Comparison of ENCODE assay signal across 32 cellular contexts in genomic region chr2:223632826-223633225, GRCh38. TPM values are rescaled to one million over a fixed set of nuclear protein-coding genes. Genes with fewer than 3 reads are reported as not detected.
A peak's percentile ranks its signal among the peaks of the same experiment; 100 is the strongest.
DNase-seq lines count a peak whose midpoint lies in the region; ATAC-seq, FAIRE-seq and TF ChIP-seq lines count a peak whose summit lies in the region.
"Had no signal": no experiment of that assay in that cellular context is flagged by ENCODE, and none has a peak within 500 bp of the region (broad histone marks: within the 10 kb centered on the region; RNA-seq: fewer than 3 reads in every experiment).

No MANE protein-coding gene starts in this region.

- H3K79me2 ChIP-seq in HepG2 (ENCODE audit: insufficient read depth, low read length) = no peaks in the 10 kb centered on the region

- POLR2A ChIA-PET in HepG2 (lab: Yijun Ruan, JAX) = no interaction called here

- no peak overlapping the region for H2AFZ ChIP-seq in HepG2 (ENCODE audit: low read length)

- H3K4me2 ChIP-seq in HepG2 (ENCODE audit: low read depth, low read length) = no peak overlapping the region
- H3K4me2 ChIP-seq: A549; BLaER1; BLaER1 treated with 17β-estradiol and CSF1 and Interleukin-3, amounts not matched to agents 10 nM and 100 nM had no signal

- H3K27ac ChIP-seq in HepG2 (ENCODE audit: extremely low read length, insufficient read depth, low read length) (no peak overlapping the region), right lobe of liver (no peak overlapping the region)
- H3K27ac ChIP-seq: 22Rv1; A549; BLaER1; BLaER1 treated with 17β-estradiol and CSF1 and Interleukin-3, amounts not matched to agents 10 nM and 100 nM; C4-2B had no signal

- CTCF ChIA-PET in HepG2 (lab: Yijun Ruan, JAX; ENCODE audit: low intra/inter-chr PET ratio, low total read pairs) = no interaction called here

- FAIRE-seq in HepG2 (lab: Jason Lieb, UNC) = no peak
- FAIRE-seq: A204.1, A549, D721Med had no signal

- in situ Hi-C loops in HepG2 (cut with HindIII; ENCODE audit: extremely low pct_ligation_motif_present, low pct_unique_long_range_greater_than_20kb) = no loop called here

- H3K27me3 ChIP-seq in HepG2 (ENCODE audit: control insufficient read depth in 1 of 2, insufficient read depth in 2 of 2, low read length in 2 of 2) (no peaks in the 10 kb centered on the region), right lobe of liver (no peaks in the 10 kb centered on the region)
- H3K27me3 ChIP-seq: BE2C; BLaER1; BLaER1 treated with 17β-estradiol and CSF1 and Interleukin-3, amounts not matched to agents 10 nM and 100 nM had no signal

- no peak for TF ChIP-seq POLR2A in HepG2 (IDR thresholded peaks at IDR 0.05; ENCODE audit: insufficient read depth in 1 of 2, low read depth in 2 of 2, low read length in 2 of 2)
- no peak for TF ChIP-seq POLR2A in right lobe of liver (IDR thresholded peaks at IDR 0.05)

- H3K9me3 ChIP-seq in HepG2 (ENCODE audit: low read length) (no peaks in the 10 kb centered on the region), right lobe of liver (no peaks in the 10 kb centered on the region)
- H3K9me3 ChIP-seq: A549, BE2C, Caco-2 had no signal

- no peaks in the 10 kb centered on the region for H4K20me1 ChIP-seq in HepG2 (ENCODE audit: insufficient read depth, low read length)
- H4K20me1 ChIP-seq: BLaER1; BLaER1 treated with 17β-estradiol and CSF1 and Interleukin-3, amounts not matched to agents 10 nM and 100 nM had no signal

- BruUV-seq in HepG2 (replicated peaks; lab: Mats Ljungman, UMichigan) = no TSS peak

- H3K9ac ChIP-seq in HepG2 (ENCODE audit: insufficient read depth, low read depth, low read length) = no peak overlapping the region
- H3K9ac ChIP-seq: BLaER1; BLaER1 treated with 17β-estradiol and CSF1 and Interleukin-3, amounts not matched to agents 10 nM and 100 nM had no signal

- TF ChIP-seq RAD21 in HepG2 (CRISPR knock-in tag; IDR thresholded peaks at IDR 0.05) = no peak

- peak; percentile 30 for DNase-seq in NCI-H82 (lab: John Stamatoyannopoulos, UW)
- no peak for DNase-seq in NCI-H82 treated with DMSO at 0.1 percent for 48 hours (lab: John Stamatoyannopoulos, UW; ENCODE audit: unreplicated experiment)
- DNase-seq in HepG2 (ENCODE audit: low spot score) = peak; percentile 56
- no peak for DNase-seq in right lobe of liver
- DNase-seq: 8988T; ACHN; AML-193; BE2C; C1 segment of cervical spinal cord; Caco-2; Calu3; CD4-positive, alpha-beta memory T cell; CD4-positive, alpha-beta T cell; CD4-positive, CD25-positive, alpha-beta regulatory T cell; CD8-positive, alpha-beta memory T cell; CD8-positive, alpha-beta T cell; COR-L47; DMS 273 treated with DMSO at 0.1 percent for 48 hours; DMS153; DMS53; DMS79; DMS79 treated with DMSO at 0.1 percent for 48 hours; DND-41; EL had no signal

- WGBS in HepG2 (ENCODE audit: low lambda C conversion rate) = 0% methylated on average over 2 of the region's 2 CpGs
- WGBS in right lobe of liver (ENCODE audit: insufficient coverage, low coverage, low lambda C conversion rate, missing lambda C conversion rate) = 0% methylated on average over 2 of the region's 2 CpGs

- no peak for TF ChIP-seq CTCF in HepG2 (CRISPR knock-in tag; IDR thresholded peaks at IDR 0.05)
- TF ChIP-seq CTCF in right lobe of liver (IDR thresholded peaks at IDR 0.05) = no peak

- ATAC-seq in HepG2 (peak; percentile 88), right lobe of liver (no peak)
- ATAC-seq: A549; CD8-positive, alpha-beta T cell had no signal

- H3K36me3 ChIP-seq in HepG2 (replicated peaks in 1 of 2; ENCODE audit: control insufficient read depth in 1 of 2, insufficient read depth in 2 of 2, low read length in 2 of 2) = no peaks in the 10 kb centered on the region
- no peaks in the 10 kb centered on the region for H3K36me3 ChIP-seq in right lobe of liver
- H3K36me3 ChIP-seq: BE2C; BLaER1; BLaER1 treated with 17β-estradiol and CSF1 and Interleukin-3, amounts not matched to agents 10 nM and 100 nM had no signal

- intact Hi-C loops in HepG2 (cut with micrococcal nuclease; ENCODE audit: unreplicated experiment) (no loop called here), right lobe of liver (cut with DNase I) (no loop called here)

- TF ChIP-seq EP300 in HepG2 (IDR thresholded peaks at IDR 0.05; ENCODE audit: low read depth in 2 of 2, low read length in 2 of 2) = no peak
- TF ChIP-seq EP300 in HepG2 (CRISPR knock-in tag; IDR thresholded peaks at IDR 0.05; ENCODE audit: borderline replicate concordance) = no peak

- H3K4me1 ChIP-seq in HepG2 (ENCODE audit: insufficient read depth, low read length) = peaks cover 6% of the 10 kb centered on the region; the same call in 1 of the 2 replicates
- H3K4me1 ChIP-seq in right lobe of liver = no peaks in the 10 kb centered on the region
- H3K4me1 ChIP-seq: A549, BE2C, Caco-2 had no signal

- no peak overlapping the region for H3K4me3 ChIP-seq in HepG2 (replicated peaks in 1 of 3; ENCODE audit: insufficient read depth in 1 of 3, low read depth in 2 of 3, low read length in 3 of 3)
- no peak overlapping the region for H3K4me3 ChIP-seq in right lobe of liver
- H3K4me3 ChIP-seq: A549; BLaER1; BLaER1 treated with 17β-estradiol and CSF1 and Interleukin-3, amounts not matched to agents 10 nM and 100 nM had no signal

TF ChIP-seq in HepG2, 621 proteins besides CTCF, POLR2A, EP300 and RAD21 (continues in another document):
- TF ChIP-seq SRSF4 (IDR thresholded peaks at IDR 0.05; ENCODE audit: low read depth, low read length, poor library complexity, severe bottlenecking) = no peak
- TF ChIP-seq STAG1 (CRISPR knock-in tag; IDR thresholded peaks at IDR 0.05) = no peak
- no peak for TF ChIP-seq ARID3A (IDR thresholded peaks at IDR 0.05; ENCODE audit: low read depth, low read length)
- peak; percentile 98 for TF ChIP-seq SKI (IDR thresholded peaks at IDR 0.05; ENCODE audit: partially characterized antibody)
- TF ChIP-seq THAP9 (CRISPR knock-in tag; IDR thresholded peaks at IDR 0.05; ENCODE audit: borderline replicate concordance) = no peak

RNA-seq across cellular contexts. Expression of gene SCG2, which starts 30.7 kb away (rescaled TPM):
- not detected in 2 replicates for total RNA-seq in HepG2 (2016; rRNA removed; fragmentation: Illumina TruSeq; extraction: Trizol)
- not detected in 2 replicates for total RNA-seq in HepG2 (2016; cell fraction: cytosol; rRNA removed; fragmentation: Illumina TruSeq; extraction: Trizol; ENCODE audit: low read depth)
- not detected in 2 replicates for total RNA-seq in HepG2 (2016; cell fraction: insoluble cytoplasmic fraction; rRNA removed; fragmentation: Illumina TruSeq; extraction: Trizol)
- total RNA-seq in HepG2 (2016; cell fraction: membrane; rRNA removed; fragmentation: Illumina TruSeq; extraction: Trizol) = not detected in 2 replicates
- total RNA-seq in HepG2 (2016; cell fraction: nucleus; rRNA removed; fragmentation: Illumina TruSeq; extraction: Trizol) = not detected in 2 replicates
- polyA plus RNA-seq in HepG2 (2011; rRNA removed) = not detected in 2 replicates
- polyA plus RNA-seq in HepG2 (2011; cell fraction: cytosol; rRNA removed) = not detected in 2 replicates
- polyA plus RNA-seq in HepG2 (2011; cell fraction: nucleus; rRNA removed) = not detected in 2 replicates
- not detected in 2 replicates for polyA plus RNA-seq in HepG2 (2012)
- not detected in 2 replicates for polyA plus RNA-seq in HepG2 (2016; cell fraction: cytosol; fragmentation: Illumina TruSeq; extraction: Trizol; ENCODE audit: low read depth)
- polyA plus RNA-seq in HepG2 (2016; cell fraction: insoluble cytoplasmic fraction; fragmentation: Illumina TruSeq; extraction: Trizol; ENCODE audit: low read depth) = not detected in 2 replicates
- polyA plus RNA-seq in HepG2 (2016; cell fraction: membrane; fragmentation: Illumina TruSeq; extraction: Trizol; ENCODE audit: low read depth) = not detected in 2 replicates
- 0.23 TPM in 1 of 2 replicates, not detected in the other for polyA plus RNA-seq in HepG2 (2016; cell fraction: nucleus; fragmentation: Illumina TruSeq; extraction: Trizol; ENCODE audit: insufficient read depth, low read depth)
- polyA minus RNA-seq in HepG2 (2011; rRNA and poly(A)+ RNA removed; ENCODE audit: low replicate concordance) = not detected in 2 replicates
- not detected in 2 replicates for polyA minus RNA-seq in HepG2 (2011; cell fraction: cytosol; rRNA and poly(A)+ RNA removed)
- polyA minus RNA-seq in HepG2 (2011; cell fraction: nucleus; rRNA and poly(A)+ RNA removed) = not detected in 2 replicates
- total RNA-seq in right lobe of liver = not detected
- total RNA-seq: CD4-positive, alpha-beta memory T cell; CD4-positive, alpha-beta T cell; CD4-positive, CD25-positive, alpha-beta regulatory T cell; CD8-positive, alpha-beta memory T cell; CD8-positive, alpha-beta T cell had no signal
- polyA plus RNA-seq: CD14-positive monocyte; CD4-positive, alpha-beta memory T cell; CD4-positive, CD25-positive, alpha-beta regulatory T cell; CD8-positive, alpha-beta memory T cell had no signal

Comparison
In these comparisons a context has a peak if more than half of its experiments do, and no peak if none do; other contexts are left out.
1. DNase-seq: peak in NCI-H82 (single experiment) and HepG2 (single experiment); none in NCI-H82 treated with DMSO at 0.1 percent for 48 hours (single experiment) and right lobe of liver (0 of 3).